ENCODE assay signal across 11 cellular contexts in genomic region chr3:60079076-60079475, GRCh38.
DNase-seq lines count a peak whose midpoint lies in the region; ATAC-seq and TF ChIP-seq lines count a peak whose summit lies in the region.
"Had no signal": no experiment of that assay in that cellular context is flagged by ENCODE, and none has a peak within 500 bp of the region (broad histone marks: within the 10 kb centered on the region; RNA-seq: fewer than 3 reads in every experiment).

No MANE protein-coding gene starts in this region.

- no peaks in the 10 kb centered on the region for H3K36me3 Mint-ChIP-seq in T-cell
- peaks cover 10 to 22% of the 10 kb centered on the region in 2 donors for H3K36me3 Mint-ChIP-seq in activated T-cell treated with anti-CD3 and anti-CD28 coated beads, Interleukin-2, amount 50 U/mL, for 72 hours (ENCODE audit: insufficient read depth in 2 of 2)
- H3K36me3 Mint-ChIP-seq in nephron (ENCODE audit: low read depth), result no peaks in the 10 kb centered on the region
- H3K36me3 Mint-ChIP-seq in mesothelial cell of epicardium, result peaks cover 2% of the 10 kb centered on the region

- peak overlapping the region; percentile 76 for H3K9ac ChIP-seq in DND-41 (ENCODE audit: low read depth, low read length)

- CTCF ChIA-PET in T-cell (lab: Charles Lee), result interaction anchor here (0.6 to 1.7 kb wide), 7 partner anchors 14 to 221 kb away, joined by 3 to 5 read pairs (median 3); no protein-coding TSS in a partner anchor

- H3K27ac ChIP-seq in DND-41 (ENCODE audit: low read length), result peak overlapping the region; percentile 98

- peak overlapping the region; percentile 28 for H2AFZ ChIP-seq in DND-41 (ENCODE audit: low read depth, low read length)

- H3K27ac Mint-ChIP-seq in T-cell, result peak overlapping the region; percentile 78 to 92
- H3K27ac Mint-ChIP-seq in activated T-cell treated with anti-CD3 and anti-CD28 coated beads, Interleukin-2, amount 50 U/mL, for 72 hours, result peak overlapping the region; percentile 94
- H3K27ac Mint-ChIP-seq in nephron, result peak overlapping the region in 2 of 3 experiments; percentile 3 to 43
- H3K27ac Mint-ChIP-seq in mesothelial cell of epicardium, result no peak overlapping the region

- H3K4me3 ChIP-seq in DND-41 (ENCODE audit: low read depth in 1 of 2, low read length in 2 of 2), result peak overlapping the region; percentile 7 to 47; a peak in 3 of 4 replicates

- H3K4me3 Mint-ChIP-seq in T-cell (peak overlapping the region; percentile 66 to 80 (median 77)), nephron (no peak overlapping the region), mesothelial cell of epicardium (no peak overlapping the region)
- H3K4me3 Mint-ChIP-seq in activated T-cell treated with anti-CD3 and anti-CD28 coated beads, Interleukin-2, amount 50 U/mL, for 72 hours, result peak overlapping the region; percentile 77 to 84

- POLR2A ChIA-PET in T-cell (lab: Charles Lee), result interaction anchor here (0.6 to 1.1 kb wide), 8 partner anchors 10 to 195 kb away, joined by 3 to 6 read pairs (median 3); no protein-coding TSS in a partner anchor

- ATAC-seq in DND-41 (ENCODE audit: insufficient read depth, low read depth) (peak; percentile 70), T-cell (replicated peaks in 1 of 4) (peak; percentile 64 to 74 (median 72)), GM19455 (IDR thresholded peaks at IDR 0.05; ENCODE audit: unreplicated experiment) (no peak)
- ATAC-seq in activated T-cell treated with anti-CD3 and anti-CD28 coated beads, Interleukin-2, amount 50 U/mL, for 72 hours (replicated peaks in 1 of 2), result peak; percentile 62 to 64

- H3K9me3 ChIP-seq in DND-41 (ENCODE audit: insufficient read depth, low read length, severe bottlenecking), result peaks cover 9% of the 10 kb centered on the region

- H3K4me1 Mint-ChIP-seq in T-cell (peaks cover 57 to 80% (median 68%) of the 10 kb centered on the region in 3 donors), nephron (peaks cover 23% of the 10 kb centered on the region), mesothelial cell of epicardium (no peaks in the 10 kb centered on the region)
- peaks cover 75% of the 10 kb centered on the region for H3K4me1 Mint-ChIP-seq in activated T-cell treated with anti-CD3 and anti-CD28 coated beads, Interleukin-2, amount 50 U/mL, for 72 hours (ENCODE audit: low read depth)

- H3K4me2 ChIP-seq in DND-41 (ENCODE audit: insufficient read depth, low read length), result peak overlapping the region; percentile 61

- H3K27me3 ChIP-seq in DND-41 (ENCODE audit: insufficient read depth, low read length, poor library complexity), result no peaks in the 10 kb centered on the region

- H3K36me3 ChIP-seq in DND-41 (ENCODE audit: insufficient read depth, low read length), result peaks cover 5% of the 10 kb centered on the region; the same call in 1 of the 2 replicates

- H3K9me3 Mint-ChIP-seq in T-cell, result peaks cover 0 to 2% (median 0%) of the 10 kb centered on the region in 3 donors
- peaks cover 4 to 8% of the 10 kb centered on the region in 2 donors for H3K9me3 Mint-ChIP-seq in activated T-cell treated with anti-CD3 and anti-CD28 coated beads, Interleukin-2, amount 50 U/mL, for 72 hours
- H3K9me3 Mint-ChIP-seq in nephron, result peaks cover 16% of the 10 kb centered on the region
- peaks cover 20% of the 10 kb centered on the region for H3K9me3 Mint-ChIP-seq in mesothelial cell of epicardium

- peak; percentile 80 for DNase-seq in DND-41
- peak in 31 of 34 experiments; percentile 7 to 64 (median 33) for DNase-seq in T-cell
- DNase-seq in activated T-cell treated with anti-CD3 and anti-CD28 coated beads, Interleukin-2, amount 50 U/mL, for 72 hours, result peak; percentile 52 to 57
- DNase-seq in foreskin melanocyte, result no peak
- DNase-seq in mesothelial cell of epicardium (ENCODE audit: low spot score in 2 of 2, unreplicated experiment in 2 of 2), result no peak
- DNase-seq in effector CD4-positive, alpha-beta T cell, result no peak
- DNase-seq: AML-193, mammary epithelial cell, Right ventricle myocardium superior had no signal

- TF ChIP-seq CTCF in DND-41 (IDR thresholded peaks at IDR 0.05; ENCODE audit: borderline replicate concordance, extremely low read depth, low read length, poor library complexity, severe bottlenecking), result peak; percentile 68
- TF ChIP-seq CTCF in nephron (IDR thresholded peaks at IDR 0.05; ENCODE audit: unreplicated experiment in 3 of 3), result no peak
- no peak for TF ChIP-seq CTCF in mesothelial cell of epicardium (IDR thresholded peaks at IDR 0.05; ENCODE audit: unreplicated experiment)

- H4K20me1 ChIP-seq in DND-41 (ENCODE audit: insufficient read depth, low read length), result no peaks in the 10 kb centered on the region

- peaks cover 94% of the 10 kb centered on the region for H3K4me1 ChIP-seq in DND-41 (ENCODE audit: insufficient read depth, low read length)

- peaks cover 69% of the 10 kb centered on the region for H3K79me2 ChIP-seq in DND-41 (ENCODE audit: insufficient read depth, low read length)

- H3K27me3 Mint-ChIP-seq in T-cell (no peaks in the 10 kb centered on the region), nephron (ENCODE audit: low read depth) (no peaks in the 10 kb centered on the region), mesothelial cell of epicardium (ENCODE audit: low read depth) (no peaks in the 10 kb centered on the region)
- no peaks in the 10 kb centered on the region for H3K27me3 Mint-ChIP-seq in activated T-cell treated with anti-CD3 and anti-CD28 coated beads, Interleukin-2, amount 50 U/mL, for 72 hours (ENCODE audit: low read depth)

Comparison
In these comparisons a context has a peak if more than half of its experiments do, and no peak if none do; other contexts are left out.
1. DNase-seq: peak in DND-41 (single experiment), T-cell (31 of 34) and activated T-cell treated with anti-CD3 and anti-CD28 coated beads, Interleukin-2, amount 50 U/mL, for 72 hours (2 of 2); none in foreskin melanocyte (single experiment), mesothelial cell of epicardium (0 of 2) and effector CD4-positive, alpha-beta T cell (single experiment).
2. H3K4me3 Mint-ChIP-seq: peak in T-cell (3 of 3) and activated T-cell treated with anti-CD3 and anti-CD28 coated beads, Interleukin-2, amount 50 U/mL, for 72 hours (2 of 2); none in nephron (0 of 3) and mesothelial cell of epicardium (single experiment).